In genomic region chr2:106638043-106638442, GRCh38 we compare ENCODE assay signal across 9 cellular contexts.
DNase-seq lines count a peak whose midpoint lies in the region; ATAC-seq and TF ChIP-seq lines count a peak whose summit lies in the region.
"Had no signal": no experiment of that assay in that cellular context is flagged by ENCODE, and none has a peak within 500 bp of the region (broad histone marks: within the 10 kb centered on the region; RNA-seq: fewer than 3 reads in every experiment).

No MANE protein-coding gene starts in this region.

- no peak overlapping the region for H3K4me3 ChIP-seq in HFF-Myc (replicated peaks; ENCODE audit: low read depth, low read length)

- DNase-seq in AG08395 (ENCODE audit: low spot score) (peak; percentile 20), HFF-Myc (ENCODE audit: extremely low read depth, low read depth) (peak; percentile 5), SK-N-DZ (ENCODE audit: low spot score) (peak; percentile 36), inferior parietal cortex (ENCODE audit: extremely low spot score) (peak; percentile 57), germinal center (ENCODE audit: low spot score) (no peak)
- DNase-seq: activated CD4-positive, alpha-beta T cell treated with anti-CD3 and anti-CD28 coated beads, Interleukin-2, amount 50 U/mL, for 1 hour had no signal

- TF ChIP-seq CTCF in HFF-Myc (IDR thresholded peaks at IDR 0.05; ENCODE audit: low read depth, low read length, missing control alignments) = no peak

- ATAC-seq in HG02981 (IDR thresholded peaks at IDR 0.05; ENCODE audit: unreplicated experiment) = no peak
- ATAC-seq in GM18867 (IDR thresholded peaks at IDR 0.05; ENCODE audit: unreplicated experiment) = no peak
- ATAC-seq in GM19328 (IDR thresholded peaks at IDR 0.05; ENCODE audit: unreplicated experiment) = no peak
